1 cellular context compared by ENCODE assay signal in the genomic region with DNA sequence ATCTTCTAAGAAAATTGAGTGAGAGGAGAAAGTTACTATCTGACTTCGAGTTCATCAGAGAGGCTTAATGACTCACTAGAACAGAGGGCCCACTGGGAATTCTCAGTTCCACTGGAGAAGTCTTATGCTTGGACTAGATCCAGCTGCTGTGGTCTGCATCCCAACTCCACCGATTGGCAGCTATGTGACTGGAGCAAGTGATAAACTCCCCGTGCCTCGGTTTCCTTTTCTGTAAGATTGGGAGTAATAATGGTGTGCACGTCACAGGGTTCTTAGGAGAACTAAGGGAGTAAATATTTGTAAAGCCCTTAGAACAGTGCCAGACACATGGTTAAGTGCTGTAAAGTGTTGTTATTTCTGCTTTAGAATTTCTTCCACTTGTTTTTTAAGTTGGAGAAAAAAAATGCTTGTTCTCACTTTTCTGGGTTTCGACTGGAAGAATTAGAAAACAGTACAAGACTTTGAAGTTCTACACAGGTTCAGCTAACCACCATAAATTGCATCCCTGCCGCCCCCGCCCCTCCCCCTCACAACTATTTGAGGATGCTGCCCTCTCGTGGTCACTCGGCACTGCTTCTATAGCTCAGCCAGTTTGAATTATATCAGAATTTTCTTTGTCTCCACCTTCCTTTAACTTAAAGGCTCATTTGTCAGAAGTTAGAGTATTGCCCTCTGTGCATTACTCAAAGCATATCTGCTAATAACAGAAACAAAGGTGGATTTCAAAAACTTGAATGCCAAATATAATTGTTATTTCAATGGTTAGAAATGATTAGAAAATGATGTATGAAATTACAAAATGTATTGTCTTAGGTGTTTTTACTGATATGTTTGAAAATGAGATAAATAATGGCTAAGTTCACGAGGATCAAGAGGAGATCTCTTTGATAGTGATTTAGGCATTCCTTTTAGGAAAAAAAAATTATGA.
TF ChIP-seq lines count a peak whose summit lies in the region.

No MANE protein-coding gene starts in this region.

TF ChIP-seq in GM12878, 131 proteins besides CTCF, POLR2A, EP300 and RAD21 (continued from another document and continues in another):
- TF ChIP-seq, protein P1, sequence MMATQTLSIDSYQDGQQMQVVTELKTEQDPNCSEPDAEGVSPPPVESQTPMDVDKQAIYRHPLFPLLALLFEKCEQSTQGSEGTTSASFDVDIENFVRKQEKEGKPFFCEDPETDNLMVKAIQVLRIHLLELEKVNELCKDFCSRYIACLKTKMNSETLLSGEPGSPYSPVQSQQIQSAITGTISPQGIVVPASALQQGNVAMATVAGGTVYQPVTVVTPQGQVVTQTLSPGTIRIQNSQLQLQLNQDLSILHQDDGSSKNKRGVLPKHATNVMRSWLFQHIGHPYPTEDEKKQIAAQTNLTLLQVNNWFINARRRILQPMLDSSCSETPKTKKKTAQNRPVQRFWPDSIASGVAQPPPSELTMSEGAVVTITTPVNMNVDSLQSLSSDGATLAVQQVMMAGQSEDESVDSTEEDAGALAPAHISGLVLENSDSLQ (IDR thresholded peaks at IDR 0.05) = no peak
- no peak for TF ChIP-seq GABPA (IDR thresholded peaks at IDR 0.05; ENCODE audit: low read depth)
- TF ChIP-seq RELA (IDR thresholded peaks at IDR 0.05; ENCODE audit: borderline replicate concordance, partially characterized antibody) = no peak
- TF ChIP-seq, protein P2, sequence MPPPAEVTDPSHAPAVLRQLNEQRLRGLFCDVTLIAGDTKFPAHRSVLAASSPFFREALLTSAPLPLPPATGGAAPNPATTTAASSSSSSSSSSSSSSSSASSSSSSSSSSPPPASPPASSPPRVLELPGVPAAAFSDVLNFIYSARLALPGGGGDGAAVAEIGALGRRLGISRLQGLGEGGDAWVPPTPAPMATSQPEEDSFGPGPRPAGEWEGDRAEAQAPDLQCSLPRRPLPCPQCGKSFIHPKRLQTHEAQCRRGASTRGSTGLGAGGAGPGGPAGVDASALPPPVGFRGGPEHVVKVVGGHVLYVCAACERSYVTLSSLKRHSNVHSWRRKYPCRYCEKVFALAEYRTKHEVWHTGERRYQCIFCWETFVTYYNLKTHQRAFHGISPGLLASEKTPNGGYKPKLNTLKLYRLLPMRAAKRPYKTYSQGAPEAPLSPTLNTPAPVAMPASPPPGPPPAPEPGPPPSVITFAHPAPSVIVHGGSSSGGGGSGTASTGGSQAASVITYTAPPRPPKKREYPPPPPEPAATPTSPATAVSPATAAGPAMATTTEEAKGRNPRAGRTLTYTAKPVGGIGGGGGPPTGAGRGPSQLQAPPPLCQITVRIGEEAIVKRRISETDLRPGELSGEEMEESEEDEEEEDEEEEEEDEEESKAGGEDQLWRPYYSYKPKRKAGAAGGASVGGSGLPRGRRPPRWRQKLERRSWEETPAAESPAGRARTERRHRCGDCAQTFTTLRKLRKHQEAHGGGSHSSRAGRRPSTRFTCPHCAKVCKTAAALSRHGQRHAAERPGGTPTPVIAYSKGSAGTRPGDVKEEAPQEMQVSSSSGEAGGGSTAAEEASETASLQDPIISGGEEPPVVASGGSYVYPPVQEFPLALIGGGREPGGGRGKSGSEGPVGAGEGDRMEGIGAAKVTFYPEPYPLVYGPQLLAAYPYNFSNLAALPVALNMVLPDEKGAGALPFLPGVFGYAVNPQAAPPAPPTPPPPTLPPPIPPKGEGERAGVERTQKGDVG (CRISPR knock-in tag; IDR thresholded peaks at IDR 0.05) = no peak
- TF ChIP-seq CBX3 (IDR thresholded peaks at IDR 0.05; ENCODE audit: borderline replicate concordance, low read depth) = no peak
- no peak for TF ChIP-seq ZNF217 (IDR thresholded peaks at IDR 0.05)
- 0 out of 3 replicates have a peak, but pooled peaks have one; percentile 33 for TF ChIP-seq POU2F2 (IDR thresholded peaks at IDR 0.05; ENCODE audit: borderline replicate concordance, low read depth, low read length)
- TF ChIP-seq MEF2A (IDR thresholded peaks at IDR 0.05; ENCODE audit: insufficient read depth, low read depth, low read length) = 0 out of 2 replicates have a peak, but pooled peaks have one; percentile 58
- no peak for TF ChIP-seq MTA3 (IDR thresholded peaks at IDR 0.05; ENCODE audit: borderline replicate concordance, low read length)
- TF ChIP-seq IKZF2 (IDR thresholded peaks at IDR 0.05) = peak; percentile 38 to 48; a peak in 2 of 4 replicates
- TF ChIP-seq STAT3 (IDR thresholded peaks at IDR 0.05; ENCODE audit: low read depth, low read length) = no peak
- peak; percentile 75 for TF ChIP-seq RUNX3 (IDR thresholded peaks at IDR 0.05; ENCODE audit: low read length)
- TF ChIP-seq, protein P3, sequence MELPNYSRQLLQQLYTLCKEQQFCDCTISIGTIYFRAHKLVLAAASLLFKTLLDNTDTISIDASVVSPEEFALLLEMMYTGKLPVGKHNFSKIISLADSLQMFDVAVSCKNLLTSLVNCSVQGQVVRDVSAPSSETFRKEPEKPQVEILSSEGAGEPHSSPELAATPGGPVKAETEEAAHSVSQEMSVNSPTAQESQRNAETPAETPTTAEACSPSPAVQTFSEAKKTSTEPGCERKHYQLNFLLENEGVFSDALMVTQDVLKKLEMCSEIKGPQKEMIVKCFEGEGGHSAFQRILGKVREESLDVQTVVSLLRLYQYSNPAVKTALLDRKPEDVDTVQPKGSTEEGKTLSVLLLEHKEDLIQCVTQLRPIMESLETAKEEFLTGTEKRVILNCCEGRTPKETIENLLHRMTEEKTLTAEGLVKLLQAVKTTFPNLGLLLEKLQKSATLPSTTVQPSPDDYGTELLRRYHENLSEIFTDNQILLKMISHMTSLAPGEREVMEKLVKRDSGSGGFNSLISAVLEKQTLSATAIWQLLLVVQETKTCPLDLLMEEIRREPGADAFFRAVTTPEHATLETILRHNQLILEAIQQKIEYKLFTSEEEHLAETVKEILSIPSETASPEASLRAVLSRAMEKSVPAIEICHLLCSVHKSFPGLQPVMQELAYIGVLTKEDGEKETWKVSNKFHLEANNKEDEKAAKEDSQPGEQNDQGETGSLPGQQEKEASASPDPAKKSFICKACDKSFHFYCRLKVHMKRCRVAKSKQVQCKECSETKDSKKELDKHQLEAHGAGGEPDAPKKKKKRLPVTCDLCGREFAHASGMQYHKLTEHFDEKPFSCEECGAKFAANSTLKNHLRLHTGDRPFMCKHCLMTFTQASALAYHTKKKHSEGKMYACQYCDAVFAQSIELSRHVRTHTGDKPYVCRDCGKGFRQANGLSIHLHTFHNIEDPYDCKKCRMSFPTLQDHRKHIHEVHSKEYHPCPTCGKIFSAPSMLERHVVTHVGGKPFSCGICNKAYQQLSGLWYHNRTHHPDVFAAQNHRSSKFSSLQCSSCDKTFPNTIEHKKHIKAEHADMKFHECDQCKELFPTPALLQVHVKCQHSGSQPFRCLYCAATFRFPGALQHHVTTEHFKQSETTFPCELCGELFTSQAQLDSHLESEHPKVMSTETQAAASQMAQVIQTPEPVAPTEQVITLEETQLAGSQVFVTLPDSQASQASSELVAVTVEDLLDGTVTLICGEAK (IDR thresholded peaks at IDR 0.05; ENCODE audit: borderline replicate concordance) = no peak
- TF ChIP-seq SMC3 (IDR thresholded peaks at IDR 0.05; ENCODE audit: borderline replicate concordance, low read length) = peak; percentile 97
- TF ChIP-seq CBFB (IDR thresholded peaks at IDR 0.05; ENCODE audit: low read depth) = 0 out of 2 replicates have a peak, but pooled peaks have one; percentile 38
- no peak for TF ChIP-seq FOS (IDR thresholded peaks at IDR 0.05; ENCODE audit: borderline replicate concordance, extremely low read depth, insufficient read length)
- TF ChIP-seq SIN3A (IDR thresholded peaks at IDR 0.05; ENCODE audit: low read depth, low read length) = no peak
- TF ChIP-seq HCFC1 (IDR thresholded peaks at IDR 0.05; ENCODE audit: low read length) = no peak
- no peak for TF ChIP-seq BMI1 (IDR thresholded peaks at IDR 0.05; ENCODE audit: borderline replicate concordance)
- TF ChIP-seq, protein P4, sequence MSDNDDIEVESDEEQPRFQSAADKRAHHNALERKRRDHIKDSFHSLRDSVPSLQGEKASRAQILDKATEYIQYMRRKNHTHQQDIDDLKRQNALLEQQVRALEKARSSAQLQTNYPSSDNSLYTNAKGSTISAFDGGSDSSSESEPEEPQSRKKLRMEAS (IDR thresholded peaks at IDR 0.05; ENCODE audit: low read depth, low read length) = no peak
- TF ChIP-seq, protein P5, sequence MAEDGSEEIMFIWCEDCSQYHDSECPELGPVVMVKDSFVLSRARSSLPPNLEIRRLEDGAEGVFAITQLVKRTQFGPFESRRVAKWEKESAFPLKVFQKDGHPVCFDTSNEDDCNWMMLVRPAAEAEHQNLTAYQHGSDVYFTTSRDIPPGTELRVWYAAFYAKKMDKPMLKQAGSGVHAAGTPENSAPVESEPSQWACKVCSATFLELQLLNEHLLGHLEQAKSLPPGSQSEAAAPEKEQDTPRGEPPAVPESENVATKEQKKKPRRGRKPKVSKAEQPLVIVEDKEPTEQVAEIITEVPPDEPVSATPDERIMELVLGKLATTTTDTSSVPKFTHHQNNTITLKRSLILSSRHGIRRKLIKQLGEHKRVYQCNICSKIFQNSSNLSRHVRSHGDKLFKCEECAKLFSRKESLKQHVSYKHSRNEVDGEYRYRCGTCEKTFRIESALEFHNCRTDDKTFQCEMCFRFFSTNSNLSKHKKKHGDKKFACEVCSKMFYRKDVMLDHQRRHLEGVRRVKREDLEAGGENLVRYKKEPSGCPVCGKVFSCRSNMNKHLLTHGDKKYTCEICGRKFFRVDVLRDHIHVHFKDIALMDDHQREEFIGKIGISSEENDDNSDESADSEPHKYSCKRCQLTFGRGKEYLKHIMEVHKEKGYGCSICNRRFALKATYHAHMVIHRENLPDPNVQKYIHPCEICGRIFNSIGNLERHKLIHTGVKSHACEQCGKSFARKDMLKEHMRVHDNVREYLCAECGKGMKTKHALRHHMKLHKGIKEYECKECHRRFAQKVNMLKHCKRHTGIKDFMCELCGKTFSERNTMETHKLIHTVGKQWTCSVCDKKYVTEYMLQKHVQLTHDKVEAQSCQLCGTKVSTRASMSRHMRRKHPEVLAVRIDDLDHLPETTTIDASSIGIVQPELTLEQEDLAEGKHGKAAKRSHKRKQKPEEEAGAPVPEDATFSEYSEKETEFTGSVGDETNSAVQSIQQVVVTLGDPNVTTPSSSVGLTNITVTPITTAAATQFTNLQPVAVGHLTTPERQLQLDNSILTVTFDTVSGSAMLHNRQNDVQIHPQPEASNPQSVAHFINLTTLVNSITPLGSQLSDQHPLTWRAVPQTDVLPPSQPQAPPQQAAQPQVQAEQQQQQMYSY (CRISPR knock-in tag; IDR thresholded peaks at IDR 0.05) = no peak
- no peak for TF ChIP-seq BCL11A (IDR thresholded peaks at IDR 0.05; ENCODE audit: low read depth, low read length)
- no peak for TF ChIP-seq BACH1 (IDR thresholded peaks at IDR 0.05; ENCODE audit: borderline replicate concordance)
- no peak for TF ChIP-seq JUND (IDR thresholded peaks at IDR 0.05; ENCODE audit: low read depth, low read length)
- TF ChIP-seq SMARCA5 (IDR thresholded peaks at IDR 0.05) = no peak; the same call in 1 of the 2 replicates
- peak in 1 of 2 experiments; percentile 91; a peak in 2 of 3 replicates for TF ChIP-seq EGR1 (IDR thresholded peaks at IDR 0.05; ENCODE audit: borderline replicate concordance in 1 of 2, low read depth in 2 of 2, low read length in 2 of 2)
- TF ChIP-seq KAT2A (conservative IDR thresholded peaks at IDR 0.05; ENCODE audit: control insufficient read depth, low read depth, low read length) = no peak
- peak; percentile 56; the same call in 1 of the 2 replicates for TF ChIP-seq TCF7 (IDR thresholded peaks at IDR 0.05; ENCODE audit: borderline replicate concordance)
- peak; percentile 49; the same call in 1 of the 2 replicates for TF ChIP-seq TARDBP (IDR thresholded peaks at IDR 0.05; ENCODE audit: borderline replicate concordance)
- TF ChIP-seq, protein P6, sequence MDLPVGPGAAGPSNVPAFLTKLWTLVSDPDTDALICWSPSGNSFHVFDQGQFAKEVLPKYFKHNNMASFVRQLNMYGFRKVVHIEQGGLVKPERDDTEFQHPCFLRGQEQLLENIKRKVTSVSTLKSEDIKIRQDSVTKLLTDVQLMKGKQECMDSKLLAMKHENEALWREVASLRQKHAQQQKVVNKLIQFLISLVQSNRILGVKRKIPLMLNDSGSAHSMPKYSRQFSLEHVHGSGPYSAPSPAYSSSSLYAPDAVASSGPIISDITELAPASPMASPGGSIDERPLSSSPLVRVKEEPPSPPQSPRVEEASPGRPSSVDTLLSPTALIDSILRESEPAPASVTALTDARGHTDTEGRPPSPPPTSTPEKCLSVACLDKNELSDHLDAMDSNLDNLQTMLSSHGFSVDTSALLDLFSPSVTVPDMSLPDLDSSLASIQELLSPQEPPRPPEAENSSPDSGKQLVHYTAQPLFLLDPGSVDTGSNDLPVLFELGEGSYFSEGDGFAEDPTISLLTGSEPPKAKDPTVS (IDR thresholded peaks at IDR 0.05; ENCODE audit: low read depth, low read length) = no peak
- TF ChIP-seq DPF2 (IDR thresholded peaks at IDR 0.05) = no peak
- TF ChIP-seq LARP7 (IDR thresholded peaks at IDR 0.05) = no peak
- TF ChIP-seq CREB1 (IDR thresholded peaks at IDR 0.05; ENCODE audit: low read depth) = 0 out of 2 replicates have a peak, but pooled peaks have one; percentile 17
- TF ChIP-seq, protein P7, sequence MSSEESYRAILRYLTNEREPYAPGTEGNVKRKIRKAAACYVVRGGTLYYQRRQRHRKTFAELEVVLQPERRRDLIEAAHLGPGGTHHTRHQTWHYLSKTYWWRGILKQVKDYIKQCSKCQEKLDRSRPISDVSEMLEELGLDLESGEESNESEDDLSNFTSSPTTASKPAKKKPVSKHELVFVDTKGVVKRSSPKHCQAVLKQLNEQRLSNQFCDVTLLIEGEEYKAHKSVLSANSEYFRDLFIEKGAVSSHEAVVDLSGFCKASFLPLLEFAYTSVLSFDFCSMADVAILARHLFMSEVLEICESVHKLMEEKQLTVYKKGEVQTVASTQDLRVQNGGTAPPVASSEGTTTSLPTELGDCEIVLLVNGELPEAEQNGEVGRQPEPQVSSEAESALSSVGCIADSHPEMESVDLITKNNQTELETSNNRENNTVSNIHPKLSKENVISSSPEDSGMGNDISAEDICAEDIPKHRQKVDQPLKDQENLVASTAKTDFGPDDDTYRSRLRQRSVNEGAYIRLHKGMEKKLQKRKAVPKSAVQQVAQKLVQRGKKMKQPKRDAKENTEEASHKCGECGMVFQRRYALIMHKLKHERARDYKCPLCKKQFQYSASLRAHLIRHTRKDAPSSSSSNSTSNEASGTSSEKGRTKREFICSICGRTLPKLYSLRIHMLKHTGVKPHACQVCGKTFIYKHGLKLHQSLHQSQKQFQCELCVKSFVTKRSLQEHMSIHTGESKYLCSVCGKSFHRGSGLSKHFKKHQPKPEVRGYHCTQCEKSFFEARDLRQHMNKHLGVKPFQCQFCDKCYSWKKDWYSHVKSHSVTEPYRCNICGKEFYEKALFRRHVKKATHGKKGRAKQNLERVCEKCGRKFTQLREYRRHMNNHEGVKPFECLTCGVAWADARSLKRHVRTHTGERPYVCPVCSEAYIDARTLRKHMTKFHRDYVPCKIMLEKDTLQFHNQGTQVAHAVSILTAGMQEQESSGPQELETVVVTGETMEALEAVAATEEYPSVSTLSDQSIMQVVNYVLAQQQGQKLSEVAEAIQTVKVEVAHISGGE (CRISPR knock-in tag; IDR thresholded peaks at IDR 0.05) = no peak
- no peak for TF ChIP-seq PML (IDR thresholded peaks at IDR 0.05; ENCODE audit: low read length)
- TF ChIP-seq TCF12 (IDR thresholded peaks at IDR 0.05; ENCODE audit: low read depth, low read length) = no peak
- peak; percentile 86 for TF ChIP-seq YY1 (IDR thresholded peaks at IDR 0.05; ENCODE audit: low read depth, low read length)
- TF ChIP-seq NR2C2 (IDR thresholded peaks at IDR 0.05; ENCODE audit: borderline replicate concordance, control insufficient read depth, insufficient read length, low read depth) = no peak
- TF ChIP-seq CBX5 (IDR thresholded peaks at IDR 0.05; ENCODE audit: low read depth) = peak; percentile 62; the same call in 1 of the 2 replicates
- TF ChIP-seq ATF7 (IDR thresholded peaks at IDR 0.05; ENCODE audit: low read depth) = no peak
- peak; percentile 41 for TF ChIP-seq MEF2B (IDR thresholded peaks at IDR 0.05; ENCODE audit: partially characterized antibody, poor library complexity, severe bottlenecking)
- TF ChIP-seq SP1 (IDR thresholded peaks at IDR 0.05; ENCODE audit: low read depth, low read length) = no peak
- no peak for TF ChIP-seq NRF1 (conservative IDR thresholded peaks at IDR 0.05; ENCODE audit: low read depth, low read length)
